ENCODE assay signal across 25 cellular contexts in the genomic region with DNA sequence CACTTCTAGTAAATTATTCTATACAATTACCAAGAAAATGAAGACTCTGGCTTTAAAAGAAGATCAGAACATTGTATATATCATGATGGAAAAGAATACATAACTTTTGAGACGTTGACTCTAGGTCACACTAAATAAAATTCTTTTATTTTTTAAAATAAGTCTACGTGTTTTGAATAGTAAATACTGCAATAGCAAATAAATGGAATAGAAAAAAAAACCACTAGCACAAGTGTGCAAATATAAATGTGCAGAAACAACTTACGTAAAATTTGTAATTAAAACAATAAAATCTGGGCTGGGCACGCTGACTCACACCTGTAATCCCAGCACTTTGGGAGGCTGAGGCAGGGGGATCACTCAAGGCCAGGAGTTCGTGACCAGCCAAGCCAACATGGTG.
"Had no signal": no experiment of that assay in that cellular context is flagged by ENCODE, and none has a peak within 500 bp of the region (broad histone marks: within the 10 kb centered on the region; RNA-seq: fewer than 3 reads in every experiment).

No MANE protein-coding gene starts in this region.

- H3K27ac ChIP-seq: coronary artery, esophagus squamous epithelium, ovary, psoas muscle, sigmoid colon, stomach, thoracic aorta, upper lobe of left lung had no signal

- H3K36me3 ChIP-seq: esophagus squamous epithelium, ovary, sigmoid colon, stomach, thoracic aorta, tibial nerve, upper lobe of left lung had no signal

- H3K27me3 ChIP-seq: esophagus squamous epithelium, ovary, sigmoid colon, stomach, tibial nerve, upper lobe of left lung had no signal

- DNase-seq: dermis blood vessel endothelial cell; effector memory CD8-positive, alpha-beta T cell; erythroblast; esophagus squamous epithelium; foreskin melanocyte; hypothalamus; immature natural killer cell; natural killer cell; occipital lobe; ovary; posterior cingulate gyrus; psoas muscle; right cardiac atrium; sigmoid colon; stimulated activated CD4-positive, alpha-beta T cell treated with anti-CD3 and anti-CD28 coated beads, Interleukin-2, amount 100 ng/mL, for 24 hours; stimulated activated CD4-positive, alpha-beta T cell treated with anti-CD3 and anti-CD28 coated beads, Interleukin-4, amount 100 ng/mL, for 24 hours; stimulated activated naive CD4-positive, alpha-beta T cell treated with Interleukin-2 at 50 U/mL for 16 hours; stomach; upper lobe of left lung had no signal

- H3K4me3 ChIP-seq: coronary artery, esophagus squamous epithelium, lung, ovary, psoas muscle, sigmoid colon, stomach, thoracic aorta, tibial nerve, upper lobe of left lung had no signal

- ATAC-seq: effector memory CD8-positive, alpha-beta T cell; left lobe of liver; natural killer cell; psoas muscle; right cardiac atrium; stimulated activated effector memory CD8-positive, alpha-beta T cell treated with anti-CD3 and anti-CD28 coated beads, Interleukin-12 subunit alpha, Interleukin-12 subunit beta, amount 100 ng/mL, for 72 hours had no signal

- H3K9me3 ChIP-seq: esophagus squamous epithelium, ovary, psoas muscle, sigmoid colon, stomach, thoracic aorta, tibial nerve, upper lobe of left lung had no signal
